8 cellular contexts compared by ENCODE assay signal in genomic region chr7:148507064-148507573, GRCh38.
DNase-seq lines count a peak whose midpoint lies in the region; ATAC-seq lines count a peak whose summit lies in the region.
"Not testable (repeated sequence)": the region's sequence is repeated elsewhere in the genome, so short reads cannot be mapped to it uniquely, and the experiment has no call there.

No MANE protein-coding gene starts in this region.

- H3K27me3 ChIP-seq in CD4-positive, CD25-positive, alpha-beta regulatory T cell (ENCODE audit: control insufficient read depth, insufficient read depth, low read length) = not testable (repeated sequence)

- H3K4me3 ChIP-seq in CD4-positive, CD25-positive, alpha-beta regulatory T cell (ENCODE audit: low read depth, low read length) = peak overlapping the region; percentile 59

- H3K27ac Mint-ChIP-seq in CD4-positive, CD25-positive, alpha-beta regulatory T cell = peak overlapping the region in 2 of 3 donors; percentile 2 to 22
- peak overlapping the region; percentile 90 for H3K27ac Mint-ChIP-seq in activated T-cell treated with anti-CD3 and anti-CD28 coated beads, Interleukin-2, amount 50 U/mL, for 24 hours

- H3K9me3 Mint-ChIP-seq in CD4-positive, CD25-positive, alpha-beta regulatory T cell; activated T-cell treated with anti-CD3 and anti-CD28 coated beads, Interleukin-2, amount 50 U/mL, for 24 hours: not testable (repeated sequence)

- H3K27ac ChIP-seq in CD4-positive, CD25-positive, alpha-beta regulatory T cell (ENCODE audit: insufficient read depth, low read length, poor library complexity, severe bottlenecking) = not testable (repeated sequence)

- H3K36me3 Mint-ChIP-seq in CD4-positive, CD25-positive, alpha-beta regulatory T cell; activated T-cell treated with anti-CD3 and anti-CD28 coated beads, Interleukin-2, amount 50 U/mL, for 24 hours (ENCODE audit: low read depth): not testable (repeated sequence)

- not testable (repeated sequence) for H3K27me3 Mint-ChIP-seq in CD4-positive, CD25-positive, alpha-beta regulatory T cell; activated T-cell treated with anti-CD3 and anti-CD28 coated beads, Interleukin-2, amount 50 U/mL, for 24 hours

- not testable (repeated sequence) for H3K4me1 ChIP-seq in CD4-positive, CD25-positive, alpha-beta regulatory T cell (ENCODE audit: control insufficient read depth, insufficient read depth, low read length, poor library complexity, severe bottlenecking)

- H3K9me3 ChIP-seq in CD4-positive, CD25-positive, alpha-beta regulatory T cell (ENCODE audit: control insufficient read depth in 2 of 2, low read length in 2 of 2) = not testable (repeated sequence)

- peak in 1 of 3 donors; percentile 37 for DNase-seq in CD4-positive, CD25-positive, alpha-beta regulatory T cell
- DNase-seq in NAMALWA (ENCODE audit: low spot score) = peak; percentile 45
- DNase-seq in activated T-cell treated with anti-CD3 and anti-CD28 coated beads, Interleukin-2, amount 50 U/mL, for 24 hours = peak; percentile 51
- peak; percentile 23 to 28 for DNase-seq in stimulated activated CD4-positive, alpha-beta T cell treated with anti-CD3 and anti-CD28 coated beads, Interleukin-15, amount 100 ng/mL, for 48 hours (ENCODE audit: low read depth in 2 of 2)

- H3K4me1 Mint-ChIP-seq in CD4-positive, CD25-positive, alpha-beta regulatory T cell = peaks cover 2 to 26% (median 11%) of the 10 kb centered on the region in 4 donors
- peaks cover 33% of the 10 kb centered on the region for H3K4me1 Mint-ChIP-seq in activated T-cell treated with anti-CD3 and anti-CD28 coated beads, Interleukin-2, amount 50 U/mL, for 24 hours (ENCODE audit: low read depth)

- H3K4me3 Mint-ChIP-seq in CD4-positive, CD25-positive, alpha-beta regulatory T cell = peak overlapping the region in 3 of 4 donors; percentile 5 to 76 (median 65)
- H3K4me3 Mint-ChIP-seq in activated T-cell treated with anti-CD3 and anti-CD28 coated beads, Interleukin-2, amount 50 U/mL, for 24 hours = peak overlapping the region; percentile 31

- not testable (repeated sequence) for H3K36me3 ChIP-seq in CD4-positive, CD25-positive, alpha-beta regulatory T cell (ENCODE audit: control insufficient read depth, insufficient read depth, low read length)

- ATAC-seq in CD4-positive, CD25-positive, alpha-beta regulatory T cell (ENCODE audit: low read depth in 2 of 2) = peak in 1 of 2 donors; percentile 25
- ATAC-seq in GM18868 (IDR thresholded peaks at IDR 0.05; ENCODE audit: unreplicated experiment) = peak; percentile 96
- peak; percentile 97 for ATAC-seq in GM21360 (IDR thresholded peaks at IDR 0.05; ENCODE audit: unreplicated experiment)
- peak; percentile 93 for ATAC-seq in HG02763 (IDR thresholded peaks at IDR 0.05; ENCODE audit: unreplicated experiment)
- peak; percentile 98 for ATAC-seq in HG03159 (IDR thresholded peaks at IDR 0.05; ENCODE audit: unreplicated experiment)
